Comparison of ENCODE assay signal across 8 cellular contexts in genomic region chr3:66483006-66483928, GRCh38. TPM values are rescaled to one million over a fixed set of nuclear protein-coding genes. Genes with fewer than 3 reads are reported as not detected.
DNase-seq lines count a peak whose midpoint lies in the region; ATAC-seq, FAIRE-seq and TF ChIP-seq lines count a peak whose summit lies in the region.

No MANE protein-coding gene starts in this region.

- WGBS in lung, 2 donors: 61 to 65% methylated on average over 17 of the region's 17 CpGs

- H3K27ac ChIP-seq in lung (ENCODE audit: low read depth in 1 of 2, low read length in 1 of 2): peak overlapping the region; percentile 68 to 75
- peak overlapping the region; percentile 65 for H3K27ac ChIP-seq in upper lobe of right lung

- ATAC-seq in GM18519 (IDR thresholded peaks at IDR 0.05; ENCODE audit: low FRiP score, unreplicated experiment) (peak; percentile 48), HG03571 (IDR thresholded peaks at IDR 0.05; ENCODE audit: unreplicated experiment) (peak; percentile 34), lung (ENCODE audit: insufficient read depth, low FRiP score) (no peak), upper lobe of right lung (peak; percentile 61)

- TF ChIP-seq CTCF in bronchial epithelial cell (IDR thresholded peaks at IDR 0.05; ENCODE audit: insufficient read depth, low read length, severe bottlenecking) (no peak), lung (IDR thresholded peaks at IDR 0.05; ENCODE audit: control extremely low read depth, extremely low read depth) (no peak), upper lobe of right lung (IDR thresholded peaks at IDR 0.05) (no peak)

- peak; percentile 28 for FAIRE-seq in bronchial epithelial cell (lab: Jason Lieb, UNC)

- in situ Hi-C loops in KBM-7 (cut with MboI; ENCODE audit: low pct_unique_long_range_greater_than_20kb, low sequenced_read_pairs): no loop called here

- DNase-seq in bronchial epithelial cell (ENCODE audit: low read depth) (no peak), lung (ENCODE audit: low spot score) (no peak), upper lobe of right lung (no peak), NCI-H128 (lab: John Stamatoyannopoulos, UW; ENCODE audit: unreplicated experiment) (no peak), GOT3 (lab: John Stamatoyannopoulos, UW) (no peak), KBM-7 (no peak)

- H3K4me1 ChIP-seq in lung (ENCODE audit: control insufficient read depth in 2 of 2, insufficient read depth in 2 of 2, low read length in 2 of 2) (peaks cover 24 to 47% of the 10 kb centered on the region in 2 donors), upper lobe of right lung (peaks cover 78% of the 10 kb centered on the region)

- H3K9me3 ChIP-seq in lung (ENCODE audit: control insufficient read depth in 2 of 2, insufficient read depth in 1 of 2, low read length in 1 of 2): no peaks in the 10 kb centered on the region
- H3K9me3 ChIP-seq in upper lobe of right lung: no peaks in the 10 kb centered on the region

- H3K36me3 ChIP-seq in bronchial epithelial cell (ENCODE audit: control insufficient read depth, insufficient read depth, low read length): no peaks in the 10 kb centered on the region
- no peaks in the 10 kb centered on the region for H3K36me3 ChIP-seq in lung (ENCODE audit: control insufficient read depth in 2 of 2, insufficient read depth in 2 of 2, low read length in 2 of 2)
- H3K36me3 ChIP-seq in upper lobe of right lung: no peaks in the 10 kb centered on the region

- no peaks in the 10 kb centered on the region for H3K27me3 ChIP-seq in bronchial epithelial cell (ENCODE audit: control insufficient read depth, insufficient read depth, low read length)
- no peaks in the 10 kb centered on the region for H3K27me3 ChIP-seq in lung (ENCODE audit: control insufficient read depth, insufficient read depth)
- H3K27me3 ChIP-seq in upper lobe of right lung: no peaks in the 10 kb centered on the region

- no peak overlapping the region for H3K4me3 ChIP-seq in bronchial epithelial cell (ENCODE audit: low read depth, low read length)
- H3K4me3 ChIP-seq in lung: no peak overlapping the region
- H3K4me3 ChIP-seq in upper lobe of right lung: no peak overlapping the region

- intact Hi-C loops in upper lobe of right lung (cut with DNase I): no loop called here

RNA-seq across cellular contexts. Expression of gene LRIG1, which starts 17.6 kb away (rescaled TPM):
- 11.6 and 30.9 TPM in 2 replicates for total RNA-seq in bronchial epithelial cell
- 10 to 100 TPM; 59.3 to 97.4 TPM for total RNA-seq in lung
- 10 to 100 TPM; 21.9 to 25.1 TPM for polyA plus RNA-seq in lung
- total RNA-seq in upper lobe of right lung: 56.2 TPM
